ENCODE assay signal across 8 cellular contexts in genomic region chr10:110209926-110210662, GRCh38. TPM values are rescaled to one million over a fixed set of nuclear protein-coding genes. Genes with fewer than 3 reads are reported as not detected.
DNase-seq lines count a peak whose midpoint lies in the region; ATAC-seq lines count a peak whose summit lies in the region.

No MANE protein-coding gene starts in this region.

- H3K27ac ChIP-seq in neuronal stem cell (replicated peaks; ENCODE audit: low read length), result no peak overlapping the region

- H2AK5ac ChIP-seq in neuronal stem cell (ENCODE audit: low read depth, low read length), result no peak overlapping the region

- H4K8ac ChIP-seq in neuronal stem cell (ENCODE audit: low read depth, low read length), result no peak overlapping the region

- peak overlapping the region; percentile 85 for H3K18ac ChIP-seq in neuronal stem cell (ENCODE audit: low read length)

- H3K4me1 ChIP-seq in neuronal stem cell (ENCODE audit: control insufficient read depth in 2 of 2, insufficient read depth in 1 of 2, low read depth in 1 of 2, low read length in 2 of 2), result peaks cover 7 to 16% of the 10 kb centered on the region in 2 donors

- no peak overlapping the region for H3K14ac ChIP-seq in neuronal stem cell (ENCODE audit: low read length)

- peak overlapping the region; percentile 85 for H3K9ac ChIP-seq in neuronal stem cell (ENCODE audit: low read depth, low read length, poor library complexity)

- DNase-seq in ELR (ENCODE audit: low read depth), result peak; percentile 49
- peak; percentile 46 for DNase-seq in NCI-H2171 (lab: John Stamatoyannopoulos, UW)
- peak; percentile 55 for DNase-seq in activated gamma-delta T cell (lab: John Stamatoyannopoulos, UW)
- DNase-seq in germinal center (ENCODE audit: low spot score), result peak; percentile 41
- DNase-seq in neuronal stem cell (ENCODE audit: low spot score), result no peak

- no peak overlapping the region for H4K91ac ChIP-seq in neuronal stem cell (ENCODE audit: low read depth, low read length, poor library complexity)

- H2BK120ac ChIP-seq in neuronal stem cell (ENCODE audit: low read depth, low read length), result no peak overlapping the region

- H3K27me3 ChIP-seq in neuronal stem cell (ENCODE audit: control insufficient read depth in 3 of 3, insufficient read depth in 3 of 3, low read depth in 1 of 3, low read length in 3 of 3), result peaks cover 0 to 15% (median 3%) of the 10 kb centered on the region in 3 experiments

- no peaks in the 10 kb centered on the region for H3K36me3 ChIP-seq in neuronal stem cell (replicated peaks in 1 of 2; ENCODE audit: control insufficient read depth in 2 of 2, insufficient read depth in 2 of 2, low read length in 2 of 2)

- H3K4ac ChIP-seq in neuronal stem cell (ENCODE audit: low read length), result no peak overlapping the region

- H3K4me2 ChIP-seq in neuronal stem cell (ENCODE audit: insufficient read depth, low read length, poor library complexity, severe bottlenecking), result peak overlapping the region; percentile 93

- WGBS in neuronal stem cell (ENCODE audit: extremely low coverage in 2 of 2, insufficient read length in 2 of 2, insufficient replicate concordance in 1 of 2), 2 donors, result no CpG with 5 or more reads among the region's 62 CpGs

- peak overlapping the region; percentile 79 for H2AFZ ChIP-seq in neuronal stem cell (ENCODE audit: low read length)

- peaks cover 2% of the 10 kb centered on the region for H3K79me1 ChIP-seq in neuronal stem cell (ENCODE audit: low read depth, low read length)

- H2BK5ac ChIP-seq in neuronal stem cell (ENCODE audit: low read length), result no peak overlapping the region

- H3K4me3 ChIP-seq in neuronal stem cell (ENCODE audit: low read length in 2 of 2), result peak overlapping the region; percentile 67 to 81

- H3K9me3 ChIP-seq in neuronal stem cell (replicated peaks in 1 of 2; ENCODE audit: control insufficient read depth in 2 of 2, insufficient read depth in 1 of 2, low read depth in 1 of 2, low read length in 2 of 2), result no peaks in the 10 kb centered on the region

- H2BK15ac ChIP-seq in neuronal stem cell (ENCODE audit: low read length), result peak overlapping the region; percentile 31

- no peak overlapping the region for H2BK12ac ChIP-seq in neuronal stem cell (ENCODE audit: low read length)

- H3K23ac ChIP-seq in neuronal stem cell (ENCODE audit: low read depth, low read length, poor library complexity), result peak overlapping the region; percentile 65

- ATAC-seq in HG02610 (IDR thresholded peaks at IDR 0.05; ENCODE audit: unreplicated experiment), result no peak
- no peak for ATAC-seq in GM21381 (IDR thresholded peaks at IDR 0.05; ENCODE audit: unreplicated experiment)
- ATAC-seq in GM18870 (IDR thresholded peaks at IDR 0.05; ENCODE audit: unreplicated experiment), result no peak

RNA-seq across cellular contexts. Expression of gene MXI1, which starts 2.7 kb away (rescaled TPM):
- polyA plus RNA-seq in neuronal stem cell (2013, experiment 1 of 2), result 17.4 TPM
- polyA plus RNA-seq in neuronal stem cell (2013, experiment 2 of 2), result 18.5 TPM
